Comparison of ENCODE assay signal across 1 cellular context in genomic region chr2:62194558-62195420, GRCh38.
TF ChIP-seq lines count a peak whose summit lies in the region.

No MANE protein-coding gene starts in this region.

TF ChIP-seq in HepG2, 621 proteins besides CTCF, POLR2A, EP300 and RAD21 (continued from another document and continues in another):
- TF ChIP-seq ZMAT5 (CRISPR knock-in tag; IDR thresholded peaks at IDR 0.05; ENCODE audit: borderline replicate concordance, low read depth) (no peak), ZHX2 (IDR thresholded peaks at IDR 0.05; ENCODE audit: low read depth) (0 out of 2 replicates have a peak, but pooled peaks have one; percentile 23), ZHX2 (CRISPR knock-in tag; IDR thresholded peaks at IDR 0.05; ENCODE audit: borderline replicate concordance) (no peak), HNRNPLL (IDR thresholded peaks at IDR 0.05; ENCODE audit: low read depth, low read length, poor library complexity, severe bottlenecking) (no peak), STAT5B (CRISPR knock-in tag; IDR thresholded peaks at IDR 0.05) (no peak), RNF219 (CRISPR knock-in tag; IDR thresholded peaks at IDR 0.05) (no peak), HOMEZ (CRISPR knock-in tag; IDR thresholded peaks at IDR 0.05; ENCODE audit: low read depth) (peak; percentile 94), ZSCAN25 (CRISPR knock-in tag; IDR thresholded peaks at IDR 0.05) (0 out of 2 replicates have a peak, but pooled peaks have one; percentile 39), NR2F6 (IDR thresholded peaks at IDR 0.05) (no peak), NR2F6 (CRISPR knock-in tag; IDR thresholded peaks at IDR 0.05) (peak; percentile 78), TCF7 (IDR thresholded peaks at IDR 0.05; ENCODE audit: low read depth) (peak; percentile 84), ZNF678 (CRISPR knock-in tag; IDR thresholded peaks at IDR 0.05) (peak; percentile 53; the same call in 1 of the 2 replicates), ZNF546 (CRISPR knock-in tag; conservative IDR thresholded peaks at IDR 0.05) (no peak), SMAD1 (CRISPR knock-in tag; IDR thresholded peaks at IDR 0.05; ENCODE audit: borderline replicate concordance, low read depth) (no peak; the same call in 1 of the 2 replicates), HNRNPK (IDR thresholded peaks at IDR 0.05; ENCODE audit: low read depth, low read length, poor library complexity, severe bottlenecking) (no peak), IKZF4 (CRISPR knock-in tag; IDR thresholded peaks at IDR 0.05; ENCODE audit: borderline replicate concordance, low read depth, not compliant biosample characterization) (peak; percentile 18), THAP9 (CRISPR knock-in tag; IDR thresholded peaks at IDR 0.05; ENCODE audit: borderline replicate concordance) (peak; percentile 91; the same call in 1 of the 2 replicates), ZNF781 (CRISPR knock-in tag; IDR thresholded peaks at IDR 0.05; ENCODE audit: borderline replicate concordance, not compliant biosample characterization) (peak; percentile 92), ELK4 (CRISPR knock-in tag; IDR thresholded peaks at IDR 0.05; ENCODE audit: borderline replicate concordance) (no peak), LCORL (IDR thresholded peaks at IDR 0.05) (no peak), LCORL (CRISPR knock-in tag; IDR thresholded peaks at IDR 0.05) (peak; percentile 79), PRMT3 (CRISPR knock-in tag; IDR thresholded peaks at IDR 0.05; ENCODE audit: borderline replicate concordance, low read depth) (no peak), FOXM1 (CRISPR knock-in tag; IDR thresholded peaks at IDR 0.05) (no peak), FIP1L1 (IDR thresholded peaks at IDR 0.05; ENCODE audit: borderline replicate concordance, insufficient read depth, low read depth, low read length) (no peak), ZNF747 (CRISPR knock-in tag; IDR thresholded peaks at IDR 0.05; ENCODE audit: borderline replicate concordance) (peak; percentile 75), SKI (IDR thresholded peaks at IDR 0.05; ENCODE audit: partially characterized antibody) (no peak), ARID3A (IDR thresholded peaks at IDR 0.05; ENCODE audit: low read depth, low read length) (peak; percentile 62; the same call in 1 of the 2 replicates), ZNF513 (CRISPR knock-in tag; conservative IDR thresholded peaks at IDR 0.05) (no peak), ZSCAN29 (CRISPR knock-in tag; conservative IDR thresholded peaks at IDR 0.05) (peak; percentile 70; the same call in 1 of the 2 replicates), FOXP1 (IDR thresholded peaks at IDR 0.05) (no peak), FOXP1 (CRISPR knock-in tag; IDR thresholded peaks at IDR 0.05) (peak; percentile 73), RARG (CRISPR knock-in tag; IDR thresholded peaks at IDR 0.05; ENCODE audit: low read depth) (no peak)
